ENCODE assay signal across 8 cellular contexts in the genomic region with DNA sequence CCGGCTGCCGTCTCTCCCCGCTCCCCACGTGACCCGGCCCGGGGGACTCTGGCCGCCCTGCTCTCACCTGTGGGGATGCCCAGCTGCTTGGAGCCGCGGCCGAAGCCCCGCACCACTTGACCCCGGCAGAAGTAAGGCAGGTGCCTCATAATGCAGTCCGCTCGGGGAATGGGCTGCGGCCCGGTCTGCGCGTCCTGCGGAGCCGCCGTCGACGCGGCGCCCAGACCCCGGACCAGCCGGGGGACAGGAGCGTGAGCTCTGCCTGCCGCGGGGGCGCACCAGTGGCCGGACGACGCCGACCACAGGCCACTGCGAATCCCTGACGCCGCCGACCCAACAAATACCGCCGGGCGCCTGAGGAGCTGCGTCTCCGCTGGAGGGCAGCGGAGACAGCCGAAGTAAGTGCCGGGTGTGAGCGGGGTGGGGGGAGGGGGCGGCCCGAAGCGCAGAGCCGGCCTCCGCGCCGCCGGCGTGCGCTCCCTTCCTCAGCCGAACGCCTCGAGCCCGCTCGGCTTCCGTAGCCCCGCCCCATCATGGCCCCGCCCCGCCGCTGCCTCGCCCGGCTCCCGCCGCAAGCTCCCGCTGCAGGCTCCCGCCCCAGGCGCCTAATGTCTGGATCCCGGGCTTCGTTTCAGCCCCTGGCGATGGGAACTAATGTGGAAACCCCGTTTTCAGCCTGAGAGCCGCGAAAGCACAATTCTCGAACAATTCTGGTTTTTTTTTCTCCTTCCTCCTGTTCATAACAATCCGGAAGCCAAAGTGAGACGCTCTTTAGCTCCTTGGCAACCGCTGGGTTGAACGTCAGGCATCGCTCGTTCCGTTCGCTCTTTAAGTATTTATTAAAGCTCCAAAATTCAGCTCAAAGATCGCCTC. TPM values are rescaled to one million over a fixed set of nuclear protein-coding genes. Genes with fewer than 3 reads are reported as not detected.
DNase-seq lines count a peak whose midpoint lies in the region; ATAC-seq and TF ChIP-seq lines count a peak whose summit lies in the region.

A gene (minus strand): TSS at position 404 of the 873 bp plus-strand sequence. CDS start 255 bp downstream, at position 149.

- H3K4me1 ChIP-seq in lower lobe of right lung = peaks cover 26% of the 10 kb centered on the region

- peak; percentile 62 for ATAC-seq in GM19328 (IDR thresholded peaks at IDR 0.05; ENCODE audit: unreplicated experiment)
- ATAC-seq in HG03520 (IDR thresholded peaks at IDR 0.05; ENCODE audit: unreplicated experiment) = peak; percentile 59
- peak; percentile 89 for ATAC-seq in activated CD8-positive, alpha-beta T cell treated with anti-CD3 and anti-CD28 coated beads for 36 hours
- peak; percentile 99 for ATAC-seq in lower lobe of right lung

- H3K9me3 ChIP-seq in lower lobe of right lung = no peaks in the 10 kb centered on the region

- POLR2A ChIA-PET in activated CD8-positive, alpha-beta T cell treated with anti-CD3 and anti-CD28 coated beads for 36 hours (lab: Charles Lee) = interaction anchor here (0.6 to 1.3 kb wide), 9 partner anchors 10 to 317 kb away, joined by 3 to 7 read pairs (median 3); a partner anchor contains a TSS

- peaks cover 23% of the 10 kb centered on the region for H3K36me3 Mint-ChIP-seq in activated CD8-positive, alpha-beta T cell treated with anti-CD3 and anti-CD28 coated beads for 36 hours (ENCODE audit: low read depth)

- intact Hi-C loops in activated CD8-positive, alpha-beta T cell treated with anti-CD3 and anti-CD28 coated beads for 36 hours (cut with micrococcal nuclease) = no loop called here
- intact Hi-C loops in lower lobe of right lung (cut with DNase I) = no loop called here

- H3K27me3 Mint-ChIP-seq in activated CD8-positive, alpha-beta T cell treated with anti-CD3 and anti-CD28 coated beads for 36 hours = no peaks in the 10 kb centered on the region

- peaks cover 27% of the 10 kb centered on the region for H3K4me1 Mint-ChIP-seq in activated CD8-positive, alpha-beta T cell treated with anti-CD3 and anti-CD28 coated beads for 36 hours (ENCODE audit: low read depth)

- DNase-seq in CD1c-positive myeloid dendritic cell (ENCODE audit: extremely low spot score) = peak; percentile 94
- peak; percentile 95 for DNase-seq in NCI-H748 (lab: John Stamatoyannopoulos, UW; ENCODE audit: unreplicated experiment)
- peak; percentile 92 for DNase-seq in activated CD8-positive, alpha-beta T cell treated with anti-CD3 and anti-CD28 coated beads for 36 hours
- peak; percentile 98 for DNase-seq in ecto neural progenitor cell (ENCODE audit: low spot score)
- peak; percentile 89 for DNase-seq in lower lobe of right lung
- peak; percentile 84 to 95 (median 86) for DNase-seq in stimulated activated CD4-positive, alpha-beta T cell treated with anti-CD3 and anti-CD28 coated beads, TNF-alpha, amount 100 ng/mL, for 4 hours (ENCODE audit: low read depth in 3 of 3)

- H3K9me3 Mint-ChIP-seq in activated CD8-positive, alpha-beta T cell treated with anti-CD3 and anti-CD28 coated beads for 36 hours = peaks cover 7% of the 10 kb centered on the region

- peak within 1 kb of the TSS; percentile 97 for H3K4me3 ChIP-seq in lower lobe of right lung

- H3K27ac Mint-ChIP-seq in activated CD8-positive, alpha-beta T cell treated with anti-CD3 and anti-CD28 coated beads for 36 hours = peak within 1 kb of the TSS; percentile 94

- peak within 1 kb of the TSS; percentile 97 for H3K27ac ChIP-seq in lower lobe of right lung

- no peaks in the 10 kb centered on the region for H3K36me3 ChIP-seq in lower lobe of right lung

- peak within 1 kb of the TSS; percentile 85 for H3K4me3 Mint-ChIP-seq in activated CD8-positive, alpha-beta T cell treated with anti-CD3 and anti-CD28 coated beads for 36 hours

- H3K27me3 ChIP-seq in lower lobe of right lung (ENCODE audit: low read depth) = no peaks in the 10 kb centered on the region

- peak; percentile 29 for TF ChIP-seq CTCF in activated CD8-positive, alpha-beta T cell treated with anti-CD3 and anti-CD28 coated beads for 36 hours (IDR thresholded peaks at IDR 0.05)
- peak; percentile 52 for TF ChIP-seq CTCF in lower lobe of right lung (IDR thresholded peaks at IDR 0.05)

- CTCF ChIA-PET in activated CD8-positive, alpha-beta T cell treated with anti-CD3 and anti-CD28 coated beads for 36 hours (lab: Charles Lee) = interaction anchor here (0.7 to 4.2 kb wide), 19 partner anchors 8 to 309 kb away, joined by 3 to 22 read pairs (median 5); a partner anchor contains a TSS

RNA-seq across cellular contexts. Expression of the gene that starts here (rescaled TPM):
- 1 to 10 TPM; 6.4 to 9.3 TPM for total RNA-seq in activated CD8-positive, alpha-beta T cell treated with anti-CD3 and anti-CD28 coated beads for 36 hours
- total RNA-seq in lower lobe of right lung = 18.4 TPM

Comparison
In these comparisons a context has a peak if more than half of its experiments do, and no peak if none do; other contexts are left out.
1. Peak in every context shown above with its lines: DNase-seq, ATAC-seq, H3K4me3 ChIP-seq and H3K27ac ChIP-seq.